ENCODE assay signal across 14 cellular contexts in the genomic region with DNA sequence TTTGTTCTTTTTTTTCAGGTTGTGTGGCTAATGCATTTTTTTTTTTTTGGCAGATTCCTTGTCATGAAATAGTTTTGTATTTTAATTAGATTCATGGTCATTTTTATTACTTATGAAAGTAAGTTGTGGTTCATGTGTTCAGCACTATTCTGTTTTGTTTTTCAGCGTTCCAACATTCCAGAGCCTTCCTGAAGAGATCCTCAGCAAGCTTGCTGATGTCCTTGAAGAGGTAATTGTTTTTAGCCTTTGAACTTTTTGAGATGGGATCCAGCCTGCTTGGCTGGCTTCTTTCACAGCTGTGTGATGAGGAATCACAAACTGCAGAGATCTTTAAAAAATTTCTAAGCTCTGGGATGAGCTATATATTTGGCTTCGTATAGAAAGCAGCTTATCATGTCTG.
A peak's percentile ranks its signal among the peaks of the same experiment; 100 is the strongest.
DNase-seq lines count a peak whose midpoint lies in the region; ATAC-seq and TF ChIP-seq lines count a peak whose summit lies in the region.
"Had no signal": no experiment of that assay in that cellular context is flagged by ENCODE, and none has a peak within 500 bp of the region (broad histone marks: within the 10 kb centered on the region; RNA-seq: fewer than 3 reads in every experiment).

No MANE protein-coding gene starts in this region.

- H3K4me3 ChIP-seq in AG10803 (ENCODE audit: low read length): no peak overlapping the region
- H3K4me3 ChIP-seq in HUES64 (ENCODE audit: low read length): peak overlapping the region; percentile 5; the same call in 1 of the 2 replicates
- no peak overlapping the region for H3K4me3 ChIP-seq in left lung
- H3K4me3 ChIP-seq in testis: no peak overlapping the region
- H3K4me3 ChIP-seq: BLaER1 treated with 17β-estradiol and CSF1 and Interleukin-3, amounts not matched to agents 10 nM and 100 nM; GM23248 had no signal

- WGBS in HUES64: 22% methylated on average over 2 of the region's 2 CpGs
- WGBS in testis, 2 donors: 17 to 28% methylated on average over 2 of the region's 2 CpGs

- no peak for TF ChIP-seq POLR2A in testis (IDR thresholded peaks at IDR 0.05)

- H3K9me3 ChIP-seq in HUES64 (ENCODE audit: insufficient read depth, low read depth, low read length) (no peaks in the 10 kb centered on the region), left lung (no peaks in the 10 kb centered on the region), testis (no peaks in the 10 kb centered on the region)
- H3K9me3 ChIP-seq: BLaER1 treated with 17β-estradiol and CSF1 and Interleukin-3, amounts not matched to agents 10 nM and 100 nM had no signal

- H3K36me3 ChIP-seq in HUES64 (ENCODE audit: insufficient read depth, low read length): no peaks in the 10 kb centered on the region
- H3K36me3 ChIP-seq in left lung: no peaks in the 10 kb centered on the region
- no peaks in the 10 kb centered on the region for H3K36me3 ChIP-seq in testis (ENCODE audit: low read depth, missing control alignments)
- H3K36me3 ChIP-seq: BLaER1 treated with 17β-estradiol and CSF1 and Interleukin-3, amounts not matched to agents 10 nM and 100 nM had no signal

- peak; percentile 54 for ATAC-seq in left lung

- H3K27ac ChIP-seq in HUES64 (ENCODE audit: low read depth, low read length) (no peak overlapping the region), left lung (no peak overlapping the region), testis (no peak overlapping the region)
- H3K27ac ChIP-seq: BLaER1 treated with 17β-estradiol and CSF1 and Interleukin-3, amounts not matched to agents 10 nM and 100 nM; GM23248 had no signal

- peaks cover 52% of the 10 kb centered on the region for H3K4me1 ChIP-seq in HUES64 (ENCODE audit: insufficient read depth, low read length)
- H3K4me1 ChIP-seq in left lung: peaks cover 0 to 7% of the 10 kb centered on the region in 2 donors
- H3K4me1 ChIP-seq in testis: peaks cover 11% of the 10 kb centered on the region
- H3K4me1 ChIP-seq: BLaER1 treated with 17β-estradiol and CSF1 and Interleukin-3, amounts not matched to agents 10 nM and 100 nM had no signal

- H3K27me3 ChIP-seq in HUES64 (ENCODE audit: insufficient read depth, low read length) (peaks cover 39% of the 10 kb centered on the region), left lung (no peaks in the 10 kb centered on the region), testis (no peaks in the 10 kb centered on the region)
- H3K27me3 ChIP-seq: BLaER1 treated with 17β-estradiol and CSF1 and Interleukin-3, amounts not matched to agents 10 nM and 100 nM had no signal

- intact Hi-C loops in left lung (cut with DNase I) (no loop called here), testis (cut with DNase I; ENCODE audit: low total_unique reads) (no loop called here)

- no peak for TF ChIP-seq CTCF in AG10803 (conservative IDR thresholded peaks at IDR 0.05; ENCODE audit: low read length)
- TF ChIP-seq CTCF in left lung (IDR thresholded peaks at IDR 0.05): no peak
- TF ChIP-seq CTCF in testis (IDR thresholded peaks at IDR 0.05): no peak

- H3K9ac ChIP-seq in HUES64 (ENCODE audit: low read depth, low read length): no peak overlapping the region
- H3K9ac ChIP-seq: BLaER1 treated with 17β-estradiol and CSF1 and Interleukin-3, amounts not matched to agents 10 nM and 100 nM; GM23248 had no signal

- DNase-seq in AG10803 (ENCODE audit: low read depth) (peak; percentile 51), left lung (no peak), testis (peak; percentile 23), mucosa of gallbladder (ENCODE audit: low spot score) (no peak)
- no peak for DNase-seq in activated CD4-positive, alpha-beta T cell treated with anti-CD3 and anti-CD28 coated beads for 4 hours
- DNase-seq in activated CD4-positive, CD25-positive, alpha-beta regulatory T cell treated with anti-CD3 and anti-CD28 coated beads, Interleukin-2, amount 50 U/mL, for 72 hours: no peak
- DNase-seq: 8988T; Calu3; CD4-positive, CD25-positive, alpha-beta regulatory T cell; DMS 273 treated with DMSO at 0.1 percent for 48 hours; GM23248; H7 had no signal

Comparison
In these comparisons a context has a peak if more than half of its experiments do, and no peak if none do; other contexts are left out.
1. DNase-seq: peak in AG10803 (single experiment) and testis (single experiment); none in left lung (0 of 2), activated CD4-positive, alpha-beta T cell treated with anti-CD3 and anti-CD28 coated beads for 4 hours (0 of 2), activated CD4-positive, CD25-positive, alpha-beta regulatory T cell treated with anti-CD3 and anti-CD28 coated beads, Interleukin-2, amount 50 U/mL, for 72 hours (single experiment) and mucosa of gallbladder (single experiment).